ENCODE assay signal across 1 cellular context in genomic region chr12:10390991-10391390, GRCh38.
A peak's percentile ranks its signal among the peaks of the same experiment; 100 is the strongest.
TF ChIP-seq lines count a peak whose summit lies in the region.

No MANE protein-coding gene starts in this region.

TF ChIP-seq in HEK293, 187 proteins besides CTCF, POLR2A, EP300 and RAD21:
- TF ChIP-seq ZNF362 (tag by site-specific recombination; IDR thresholded peaks at IDR 0.05) = 0 out of 2 replicates have a peak, but pooled peaks have one; percentile 48
TF ChIP-seq in HEK293: peak in this region for 1; not testable (repeated sequence) for 186.
